In the genomic region with DNA sequence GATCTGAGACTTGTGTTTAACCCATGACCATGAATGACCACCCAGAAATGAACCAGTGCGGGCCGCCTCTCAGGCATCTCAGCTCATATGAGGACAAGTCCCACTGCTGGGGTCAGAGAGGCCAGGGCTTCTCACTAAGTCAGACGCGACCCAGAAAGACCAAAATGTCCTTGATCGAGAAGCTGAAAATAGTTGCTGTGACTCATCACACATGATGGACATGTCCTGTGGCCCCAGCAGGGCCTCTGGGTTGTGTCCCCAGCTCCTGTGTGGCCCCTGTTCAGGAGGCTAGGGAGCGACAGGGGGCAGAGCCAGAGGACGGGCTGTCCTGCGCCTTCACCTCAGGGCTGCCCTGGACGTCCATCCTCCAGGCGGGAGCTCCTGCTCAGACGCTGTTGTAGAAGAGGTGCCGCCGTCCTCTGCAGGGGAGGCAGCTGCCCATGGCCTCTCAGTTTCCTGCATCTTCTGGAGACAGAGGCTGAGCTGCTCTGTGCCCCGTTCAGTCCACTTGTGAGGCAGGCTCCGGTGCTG, we compare ENCODE assay signal across 35 cellular contexts. TPM values are rescaled to one million over a fixed set of nuclear protein-coding genes. Genes with fewer than 3 reads are reported as not detected.
"Had no signal": no experiment of that assay in that cellular context is flagged by ENCODE, and none has a peak within 500 bp of the region (broad histone marks: within the 10 kb centered on the region; RNA-seq: fewer than 3 reads in every experiment).

No MANE protein-coding gene starts in this region.

- ATAC-seq: left lobe of liver; left ventricle myocardium superior; lower lobe of right lung; stimulated activated naive B cell treated with anti-CD40 and anti-IgM and Interleukin-4, amounts not matched to agents 10 μg/mL and 1 μg/mL and 100 μg/mL, for 72 hours had no signal

- H3K27ac ChIP-seq: heart right ventricle, hepatocyte, lower lobe of right lung, neutrophil, parathyroid adenoma, right atrium auricular region, right lobe of liver, tibial nerve, uterus had no signal

- H2AFZ ChIP-seq: hepatocyte, parathyroid adenoma had no signal

- DNase-seq: heart right ventricle; islet precursor cell; kidney glomerular epithelial cell; left cardiac atrium; left ventricle myocardium superior; lower lobe of right lung; mammary epithelial cell; mesenchymal stem cell; naive B cell; occipital lobe; right lobe of liver; stimulated activated CD4-positive, alpha-beta T cell treated with anti-CD3 and anti-CD28 coated beads, Interleukin-1b, Interleukin-23, amount 100 ng/mL, for 48 hours; stimulated activated CD4-positive, alpha-beta T cell treated with anti-CD3 and anti-CD28 coated beads, Interleukin-2, amount 100 ng/mL, for 48 hours; stimulated activated CD4-positive, alpha-beta T cell treated with anti-CD3 and anti-CD28 coated beads, Interleukin-4, amount 100 ng/mL, for 4 hours; stimulated activated CD8-positive, alpha-beta memory T cell treated with anti-CD3 and anti-CD28 coated beads, Interleukin-4, amount 100 ng/mL, for 48 hours; stimulated activated naive B cell treated with anti-CD40 and anti-IgM and Interleukin-4, amounts not matched to agents 10 μg/mL and 1 μg/mL and 100 μg/mL, for 72 hours; substantia nigra; uterus had no signal

- H3K9me3 ChIP-seq: heart right ventricle, lower lobe of right lung, neutrophil, right atrium auricular region, right lobe of liver, tibial nerve, uterus had no signal

- H3K9me3 Mint-ChIP-seq: nephron; neural crest cell; stimulated activated naive CD8-positive, alpha-beta T cell treated with anti-CD3 and anti-CD28 coated beads, Interleukin-15, Interleukin-2, amounts not matched to agents 100 ng/mL and 50 ng/mL, for 24 hours; type B pancreatic cell had no signal

- H3K4me1 Mint-ChIP-seq: naive B cell; stimulated activated naive B cell treated with anti-CD40 and anti-IgM and Interleukin-4, amounts not matched to agents 10 μg/mL and 1 μg/mL and 100 μg/mL, for 72 hours had no signal

- H3K36me3 Mint-ChIP-seq: stimulated activated naive B cell treated with anti-CD40 and anti-IgM and Interleukin-4, amounts not matched to agents 10 μg/mL and 1 μg/mL and 100 μg/mL, for 72 hours; type B pancreatic cell had no signal

- H3K4me3 Mint-ChIP-seq: naive B cell; nephron; neural crest cell; stimulated activated naive B cell treated with anti-CD40 and anti-IgM and Interleukin-4, amounts not matched to agents 10 μg/mL and 1 μg/mL and 100 μg/mL, for 72 hours; stimulated activated naive CD8-positive, alpha-beta T cell treated with anti-CD3 and anti-CD28 coated beads, Interleukin-15, Interleukin-2, amounts not matched to agents 100 ng/mL and 50 ng/mL, for 24 hours; type B pancreatic cell had no signal

- H3K4me3 ChIP-seq: heart right ventricle, hepatocyte, lower lobe of right lung, right atrium auricular region, right lobe of liver, smooth muscle cell, tibial nerve, uterus had no signal

- H3K4me2 ChIP-seq: hepatocyte, smooth muscle cell had no signal

- H3K27me3 ChIP-seq: hepatocyte, neutrophil, right atrium auricular region, right lobe of liver, uterus had no signal

- H3K27ac Mint-ChIP-seq: naive B cell; nephron; stimulated activated naive CD8-positive, alpha-beta T cell treated with anti-CD3 and anti-CD28 coated beads, Interleukin-15, Interleukin-2, amounts not matched to agents 100 ng/mL and 50 ng/mL, for 24 hours; type B pancreatic cell had no signal

- H3K9ac ChIP-seq: parathyroid adenoma had no signal

- H3K4me1 ChIP-seq: lower lobe of right lung, parathyroid adenoma, right lobe of liver, uterus had no signal

- H3K79me2 ChIP-seq: hepatocyte, parathyroid adenoma had no signal

- H3K36me3 ChIP-seq: heart right ventricle, lower lobe of right lung, neutrophil, right atrium auricular region, right lobe of liver, tibial nerve, uterus had no signal

RNA-seq across cellular contexts. Expression of gene FAM181A, which starts 29.0 kb away (rescaled TPM):
- total RNA-seq: heart right ventricle, hepatocyte, left cardiac atrium, left lobe of liver, left ventricle myocardium superior, osteocyte, posterior vena cava, pulmonary artery endothelial cell, renal cortical epithelial cell, right atrium auricular region, right lobe of liver, skeletal muscle tissue, smooth muscle cell, tibial nerve, ureter had no signal
- polyA plus RNA-seq: heart right ventricle, hepatocyte, smooth muscle cell had no signal
